Comparison of ENCODE assay signal across 11 cellular contexts in the genomic region with DNA sequence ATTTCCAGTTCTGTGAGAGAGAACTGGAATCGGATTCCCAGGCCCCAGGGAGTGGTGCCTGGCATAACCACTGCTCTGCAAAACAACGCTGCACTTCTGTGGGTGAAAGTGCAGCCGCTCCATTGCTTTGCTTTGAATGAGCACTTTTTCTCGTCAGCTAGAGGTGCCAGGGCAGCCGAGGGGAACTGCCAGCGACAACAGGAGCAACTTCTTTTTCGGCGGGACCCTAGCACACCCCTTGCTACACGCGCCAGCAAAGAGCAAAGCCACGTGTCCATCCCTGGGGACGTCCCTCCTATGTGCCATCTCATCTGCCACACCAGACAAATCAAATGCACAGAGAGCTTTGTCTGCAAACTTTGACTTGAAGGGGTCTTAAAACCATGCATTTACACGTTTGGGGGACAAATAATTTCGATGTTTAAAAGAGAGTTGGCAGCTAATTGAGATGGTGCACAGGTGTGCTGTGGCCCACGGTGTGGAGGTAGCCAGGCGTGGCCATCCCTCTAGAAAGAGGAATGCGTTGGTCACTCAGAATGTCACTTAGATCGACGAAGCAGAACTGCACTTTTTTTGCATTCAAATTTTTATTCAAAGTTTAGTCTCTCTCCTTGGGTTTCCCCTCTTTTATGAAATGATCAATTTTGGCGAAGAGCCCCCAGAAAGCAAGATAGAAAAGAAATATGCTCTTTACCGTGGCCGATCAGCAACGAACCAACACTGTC.
DNase-seq lines count a peak whose midpoint lies in the region; ATAC-seq lines count a peak whose summit lies in the region.
"Had no signal": no experiment of that assay in that cellular context is flagged by ENCODE, and none has a peak within 500 bp of the region (broad histone marks: within the 10 kb centered on the region; RNA-seq: fewer than 3 reads in every experiment).

No MANE protein-coding gene starts in this region.

- H3K4me1 Mint-ChIP-seq in activated T-helper 2 cell treated with anti-CD3 and anti-CD28 coated beads, Interferon-gamma antibody, Interleukin-2, Interleukin-4, amounts not matched to agents 10 μg/mL and 5 μg/mL and 100 μg/mL, durations not matched to agents 14 hours and 24 hours and 36 hours (ENCODE audit: low read depth), result peaks cover 4% of the 10 kb centered on the region

- H3K27ac Mint-ChIP-seq in activated T-helper 2 cell treated with anti-CD3 and anti-CD28 coated beads, Interferon-gamma antibody, Interleukin-2, Interleukin-4, amounts not matched to agents 10 μg/mL and 5 μg/mL and 100 μg/mL, durations not matched to agents 14 hours and 24 hours and 36 hours, result no peak overlapping the region
- H3K27ac Mint-ChIP-seq in activated naive CD4-positive, alpha-beta T cell treated with anti-CD3 and anti-CD28 coated beads, Interleukin-2, amount 50 U/mL, for 72 hours, result peak overlapping the region in 1 of 2 donors; percentile 69

- no peaks in the 10 kb centered on the region for H4K20me1 ChIP-seq in BLaER1 treated with 17β-estradiol and CSF1 and Interleukin-3, amounts not matched to agents 10 nM and 100 nM

- no peaks in the 10 kb centered on the region for H3K36me3 Mint-ChIP-seq in activated T-helper 2 cell treated with anti-CD3 and anti-CD28 coated beads, Interferon-gamma antibody, Interleukin-2, Interleukin-4, amounts not matched to agents 10 μg/mL and 5 μg/mL and 100 μg/mL, durations not matched to agents 14 hours and 24 hours and 36 hours (ENCODE audit: low read depth)
- H3K36me3 Mint-ChIP-seq in activated naive CD4-positive, alpha-beta T cell treated with anti-CD3 and anti-CD28 coated beads, Interleukin-2, amount 50 U/mL, for 72 hours, result no peaks in the 10 kb centered on the region

- H3K27me3 Mint-ChIP-seq in activated T-helper 2 cell treated with anti-CD3 and anti-CD28 coated beads, Interferon-gamma antibody, Interleukin-2, Interleukin-4, amounts not matched to agents 10 μg/mL and 5 μg/mL and 100 μg/mL, durations not matched to agents 14 hours and 24 hours and 36 hours (ENCODE audit: low read depth), result no peaks in the 10 kb centered on the region

- no peak overlapping the region for H3K4me3 Mint-ChIP-seq in activated T-helper 2 cell treated with anti-CD3 and anti-CD28 coated beads, Interferon-gamma antibody, Interleukin-2, Interleukin-4, amounts not matched to agents 10 μg/mL and 5 μg/mL and 100 μg/mL, durations not matched to agents 14 hours and 24 hours and 36 hours (ENCODE audit: low read depth)

- peaks cover 18 to 48% (median 31%) of the 10 kb centered on the region in 10 experiments for H3K4me1 ChIP-seq in BLaER1 treated with 17β-estradiol and CSF1 and Interleukin-3, amounts not matched to agents 10 nM and 100 nM

- no peaks in the 10 kb centered on the region for H3K9me3 Mint-ChIP-seq in activated T-helper 2 cell treated with anti-CD3 and anti-CD28 coated beads, Interferon-gamma antibody, Interleukin-2, Interleukin-4, amounts not matched to agents 10 μg/mL and 5 μg/mL and 100 μg/mL, durations not matched to agents 14 hours and 24 hours and 36 hours
- no peaks in the 10 kb centered on the region for H3K9me3 Mint-ChIP-seq in activated naive CD4-positive, alpha-beta T cell treated with anti-CD3 and anti-CD28 coated beads, Interleukin-2, amount 50 U/mL, for 72 hours

- ATAC-seq in GM19468 (IDR thresholded peaks at IDR 0.05; ENCODE audit: extremely low read depth, unreplicated experiment) (peak; percentile 3), HG03066 (IDR thresholded peaks at IDR 0.05; ENCODE audit: low read depth, unreplicated experiment) (peak; percentile 23)
- ATAC-seq in activated naive CD4-positive, alpha-beta T cell treated with anti-CD3 and anti-CD28 coated beads, Interleukin-2, amount 50 U/mL, for 72 hours, result no peak

- no peak overlapping the region for H3K4me3 ChIP-seq in BLaER1 treated with 17β-estradiol and CSF1 and Interleukin-3, amounts not matched to agents 10 nM and 100 nM

- H3K27ac ChIP-seq in BLaER1 treated with 17β-estradiol and CSF1 and Interleukin-3, amounts not matched to agents 10 nM and 100 nM, result no peak overlapping the region
- H3K27ac ChIP-seq: epithelial cell of prostate had no signal

- no peaks in the 10 kb centered on the region for H3K27me3 ChIP-seq in BLaER1 treated with 17β-estradiol and CSF1 and Interleukin-3, amounts not matched to agents 10 nM and 100 nM

- no peaks in the 10 kb centered on the region for H3K9me3 ChIP-seq in BLaER1 treated with 17β-estradiol and CSF1 and Interleukin-3, amounts not matched to agents 10 nM and 100 nM (replicated peaks in 1 of 11)

- 0 out of 22 replicates have a peak, but pooled peaks cover 0 to 5% (median 0%) of the 10 kb centered on the region in 11 experiments for H3K36me3 ChIP-seq in BLaER1 treated with 17β-estradiol and CSF1 and Interleukin-3, amounts not matched to agents 10 nM and 100 nM

- H3K4me2 ChIP-seq in BLaER1 treated with 17β-estradiol and CSF1 and Interleukin-3, amounts not matched to agents 10 nM and 100 nM, result peak overlapping the region in 10 of 11 experiments; percentile 7 to 80 (median 46); a peak in 17 of 22 replicates

- no peak overlapping the region for H3K9ac ChIP-seq in BLaER1 treated with 17β-estradiol and CSF1 and Interleukin-3, amounts not matched to agents 10 nM and 100 nM

- intact Hi-C loops in activated T-helper 2 cell treated with anti-CD3 and anti-CD28 coated beads, Interferon-gamma antibody, Interleukin-2, Interleukin-4, amounts not matched to agents 10 μg/mL and 5 μg/mL and 100 μg/mL, durations not matched to agents 14 hours and 24 hours and 36 hours (cut with micrococcal nuclease), result no loop called here

- peak; percentile 3 for DNase-seq in activated T-helper 2 cell treated with anti-CD3 and anti-CD28 coated beads, Interferon-gamma antibody, Interleukin-2, Interleukin-4, amounts not matched to agents 10 μg/mL and 5 μg/mL and 100 μg/mL, durations not matched to agents 14 hours and 24 hours and 36 hours (ENCODE audit: low spot score)
- DNase-seq in T-helper 9 cell (no peak), glomerular visceral epithelial cell (ENCODE audit: extremely low spot score) (no peak)
- DNase-seq in activated CD4-positive, CD25-positive, alpha-beta regulatory T cell treated with anti-CD3 and anti-CD28 coated beads, Interleukin-2, amount 50 U/mL, for 72 hours, result no peak
- DNase-seq in activated naive CD4-positive, alpha-beta T cell treated with anti-CD3 and anti-CD28 coated beads, Interleukin-2, amount 50 U/mL, for 72 hours (ENCODE audit: low spot score in 2 of 2), result no peak
- DNase-seq: ACHN, NCI-H526 treated with DMSO at 0.1 percent for 48 hours had no signal

Comparison
In these comparisons a context has a peak if more than half of its experiments do, and no peak if none do; other contexts are left out.
1. ATAC-seq: peak in GM19468 (single experiment) and HG03066 (single experiment); none in activated naive CD4-positive, alpha-beta T cell treated with anti-CD3 and anti-CD28 coated beads, Interleukin-2, amount 50 U/mL, for 72 hours (0 of 2).